Comparison of ENCODE assay signal across 11 cellular contexts in the genomic region with DNA sequence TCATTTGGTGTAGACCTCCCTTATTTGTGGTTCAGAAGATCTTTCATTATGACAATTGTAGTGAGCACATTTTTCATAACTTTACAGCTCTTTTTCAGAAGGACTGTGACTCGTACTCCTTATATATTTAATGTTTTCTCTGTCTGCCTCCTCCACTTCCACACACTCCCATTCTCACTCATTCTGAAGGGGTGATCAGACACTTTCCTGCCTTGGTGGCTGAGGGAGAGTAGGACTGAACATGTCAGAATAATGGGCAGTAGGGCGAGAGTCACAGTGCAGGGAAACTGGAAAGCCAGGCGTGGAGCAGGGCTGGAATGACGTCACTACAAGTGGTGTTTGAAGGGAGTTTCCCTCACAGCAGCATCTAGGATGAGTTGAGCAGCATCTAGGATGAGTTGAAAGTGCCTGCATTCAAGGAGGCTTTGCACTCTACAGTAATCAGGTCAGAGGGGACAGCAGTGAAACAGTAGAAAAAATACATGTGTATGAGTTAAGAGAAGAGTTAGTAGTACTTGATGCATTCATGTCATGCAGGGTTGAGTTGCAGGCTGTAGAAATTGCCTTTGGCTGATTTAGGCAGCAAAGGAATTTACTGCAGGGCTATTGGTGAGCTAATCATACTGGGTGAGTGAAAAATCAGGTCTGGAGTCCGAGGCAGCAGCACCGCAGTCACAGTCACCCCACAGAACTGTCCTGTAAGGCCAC. TPM values are rescaled to one million over a fixed set of nuclear protein-coding genes. Genes with fewer than 3 reads are reported as not detected.
DNase-seq lines count a peak whose midpoint lies in the region; ATAC-seq, FAIRE-seq and TF ChIP-seq lines count a peak whose summit lies in the region.
"Had no signal": no experiment of that assay in that cellular context is flagged by ENCODE, and none has a peak within 500 bp of the region (broad histone marks: within the 10 kb centered on the region; RNA-seq: fewer than 3 reads in every experiment).

No MANE protein-coding gene starts in this region.

- no peaks in the 10 kb centered on the region for H3K27me3 ChIP-seq in CD8-positive, alpha-beta T cell (ENCODE audit: insufficient read depth, low read length)
- H3K27me3 ChIP-seq in H7 (ENCODE audit: control insufficient read depth, insufficient read depth, low read length) (no peaks in the 10 kb centered on the region), endodermal cell (ENCODE audit: control insufficient read depth, insufficient read depth, low read length, poor library complexity, severe bottlenecking) (no peaks in the 10 kb centered on the region)

- 84 to 94% methylated on average over 4 to 6 of the region's 6 CpGs for WGBS in endodermal cell (ENCODE audit: insufficient coverage in 1 of 2, insufficient read length in 1 of 2), 2 experiments

- ATAC-seq in CD8-positive, alpha-beta T cell, result no peak
- ATAC-seq in GM19467 (IDR thresholded peaks at IDR 0.05; ENCODE audit: unreplicated experiment), result no peak

- no peaks in the 10 kb centered on the region for H3K9me3 Mint-ChIP-seq in CD8-positive, alpha-beta T cell
- H3K9me3 Mint-ChIP-seq in activated naive CD8-positive, alpha-beta T cell (ENCODE audit: low read depth), result no peaks in the 10 kb centered on the region
- no peaks in the 10 kb centered on the region for H3K9me3 Mint-ChIP-seq in endodermal cell

- no peaks in the 10 kb centered on the region for H3K9me3 ChIP-seq in CD8-positive, alpha-beta T cell (ENCODE audit: low read length)
- no peaks in the 10 kb centered on the region for H3K9me3 ChIP-seq in endodermal cell (ENCODE audit: control insufficient read depth, low read length)

- TF ChIP-seq CTCF in CD8-positive, alpha-beta T cell (IDR thresholded peaks at IDR 0.05), result no peak
- TF ChIP-seq CTCF in D721Med (IDR thresholded peaks at IDR 0.05; ENCODE audit: insufficient read depth, missing control alignments), result no peak
- TF ChIP-seq CTCF in endodermal cell (conservative IDR thresholded peaks at IDR 0.05), result no peak

- H3K27ac ChIP-seq in CD8-positive, alpha-beta T cell (ENCODE audit: low read depth, low read length), result no peak overlapping the region
- H3K27ac ChIP-seq in endodermal cell (ENCODE audit: low read depth, low read length), result no peak overlapping the region

- peaks cover 88% of the 10 kb centered on the region for H3K36me3 Mint-ChIP-seq in CD8-positive, alpha-beta T cell
- H3K36me3 Mint-ChIP-seq in activated naive CD8-positive, alpha-beta T cell, result peaks cover 19% of the 10 kb centered on the region
- H3K36me3 Mint-ChIP-seq in endodermal cell (ENCODE audit: low read depth), result peaks cover 48% of the 10 kb centered on the region

- peak overlapping the region; percentile 30 for H3K27ac Mint-ChIP-seq in CD8-positive, alpha-beta T cell
- H3K27ac Mint-ChIP-seq in activated naive CD8-positive, alpha-beta T cell, result peak overlapping the region; percentile 92
- no peak overlapping the region for H3K27ac Mint-ChIP-seq in endodermal cell

- H3K27me3 Mint-ChIP-seq in CD8-positive, alpha-beta T cell (ENCODE audit: low read depth), result no peaks in the 10 kb centered on the region
- no peaks in the 10 kb centered on the region for H3K27me3 Mint-ChIP-seq in activated naive CD8-positive, alpha-beta T cell
- H3K27me3 Mint-ChIP-seq in endodermal cell (ENCODE audit: insufficient read depth), result no peaks in the 10 kb centered on the region

- H3K4me1 ChIP-seq in CD8-positive, alpha-beta T cell (ENCODE audit: insufficient read depth, low read length), result no peaks in the 10 kb centered on the region
- H3K4me1 ChIP-seq in endodermal cell (ENCODE audit: control insufficient read depth, insufficient read depth, low read length), result no peaks in the 10 kb centered on the region

- no peak for DNase-seq in CD8-positive, alpha-beta T cell
- DNase-seq in H7 (peak; percentile 38), NCI-H345 (lab: John Stamatoyannopoulos, UW) (no peak), D721Med (ENCODE audit: insufficient read length, low spot score) (no peak), endodermal cell (no peak)
- peak; percentile 41 to 57 for DNase-seq in stimulated activated CD4-positive, alpha-beta T cell treated with anti-CD3 and anti-CD28 coated beads, Interleukin-12 subunit alpha, Interleukin-12 subunit beta, amount 100 ng/mL, for 24 hours (ENCODE audit: low read depth in 2 of 2)
- DNase-seq: NCI-H526, Right ventricle myocardium superior had no signal

- peaks cover 17% of the 10 kb centered on the region for H3K4me1 Mint-ChIP-seq in CD8-positive, alpha-beta T cell (ENCODE audit: low read depth)
- peaks cover 20% of the 10 kb centered on the region for H3K4me1 Mint-ChIP-seq in activated naive CD8-positive, alpha-beta T cell (ENCODE audit: low read depth)
- H3K4me1 Mint-ChIP-seq in endodermal cell, result peaks cover 5% of the 10 kb centered on the region

- no peak overlapping the region for H3K4me3 Mint-ChIP-seq in CD8-positive, alpha-beta T cell
- H3K4me3 Mint-ChIP-seq in activated naive CD8-positive, alpha-beta T cell, result peak overlapping the region; percentile 14
- H3K4me3 Mint-ChIP-seq in endodermal cell, result no peak overlapping the region

- H3K4me3 ChIP-seq in CD8-positive, alpha-beta T cell (ENCODE audit: low read depth, low read length), result no peak overlapping the region
- H3K4me3 ChIP-seq in H7 (ENCODE audit: insufficient read depth, low read depth, low read length), result no peak overlapping the region
- no peak overlapping the region for H3K4me3 ChIP-seq in endodermal cell (ENCODE audit: low read length)

- intact Hi-C loops in CD8-positive, alpha-beta T cell (cut with DNase I, micrococcal nuclease), result no loop called here

- no peak overlapping the region for H3K9ac ChIP-seq in endodermal cell (ENCODE audit: extremely low read depth, low read length, poor library complexity, severe bottlenecking)

- CTCF ChIA-PET in CD8-positive, alpha-beta T cell (lab: Charles Lee), result interaction anchor here (1.7 kb wide), 1 partner anchor 94 kb away, joined by 4 read pairs; no protein-coding TSS in a partner anchor

- no peak for FAIRE-seq in D721Med (lab: Jason Lieb, UNC)

- POLR2A ChIA-PET in CD8-positive, alpha-beta T cell (lab: Charles Lee), result no interaction called here

- peaks cover 62% of the 10 kb centered on the region for H3K36me3 ChIP-seq in CD8-positive, alpha-beta T cell (ENCODE audit: insufficient read depth, low read length)
- H3K36me3 ChIP-seq in H7 (replicated peaks; ENCODE audit: control insufficient read depth, insufficient read depth, low read length) (no peaks in the 10 kb centered on the region), endodermal cell (ENCODE audit: control insufficient read depth, insufficient read depth, low read length) (peaks cover 87% of the 10 kb centered on the region)

RNA-seq across cellular contexts. Expression of a gene that starts 36.3 kb away (rescaled TPM):
- 1 to 10 TPM in 1 of 2 experiments, under 1 TPM in 1; 0.68 to 1.7 TPM for total RNA-seq in CD8-positive, alpha-beta T cell
- 0.26 and 0.90 TPM in 2 replicates for total RNA-seq in H7 (2014; rRNA removed; shearing (Covaris generic))
- under 1 TPM; 0.29 to 0.90 TPM for total RNA-seq in endodermal cell
- 0.46 TPM for polyA plus RNA-seq in endodermal cell (2013, experiment 1 of 2)
- 0.58 TPM for polyA plus RNA-seq in endodermal cell (2013, experiment 2 of 2)
- total RNA-seq: epithelial cell of proximal tubule had no signal

RNA-seq across cellular contexts. Expression of a gene that starts 56.5 kb away (rescaled TPM):
- 100 to 1,000 TPM; 264 to 275 TPM for total RNA-seq in CD8-positive, alpha-beta T cell
- total RNA-seq in H7 (2014; rRNA removed; shearing (Covaris generic)), result 30.0 and 50.8 TPM in 2 replicates
- 10 to 100 TPM; 51.5 to 52.5 TPM for total RNA-seq in endodermal cell
- polyA plus RNA-seq in endodermal cell (2013, experiment 1 of 2), result 64.2 TPM
- polyA plus RNA-seq in endodermal cell (2013, experiment 2 of 2), result 62.6 TPM

Comparison
In these comparisons a context has a peak if more than half of its experiments do, and no peak if none do; other contexts are left out.
1. DNase-seq: peak in H7 (single experiment) and stimulated activated CD4-positive, alpha-beta T cell treated with anti-CD3 and anti-CD28 coated beads, Interleukin-12 subunit alpha, Interleukin-12 subunit beta, amount 100 ng/mL, for 24 hours (2 of 2); none in CD8-positive, alpha-beta T cell (0 of 7), NCI-H345 (single experiment), D721Med (single experiment) and endodermal cell (single experiment).